ENCODE assay signal across 14 cellular contexts in the genomic region with DNA sequence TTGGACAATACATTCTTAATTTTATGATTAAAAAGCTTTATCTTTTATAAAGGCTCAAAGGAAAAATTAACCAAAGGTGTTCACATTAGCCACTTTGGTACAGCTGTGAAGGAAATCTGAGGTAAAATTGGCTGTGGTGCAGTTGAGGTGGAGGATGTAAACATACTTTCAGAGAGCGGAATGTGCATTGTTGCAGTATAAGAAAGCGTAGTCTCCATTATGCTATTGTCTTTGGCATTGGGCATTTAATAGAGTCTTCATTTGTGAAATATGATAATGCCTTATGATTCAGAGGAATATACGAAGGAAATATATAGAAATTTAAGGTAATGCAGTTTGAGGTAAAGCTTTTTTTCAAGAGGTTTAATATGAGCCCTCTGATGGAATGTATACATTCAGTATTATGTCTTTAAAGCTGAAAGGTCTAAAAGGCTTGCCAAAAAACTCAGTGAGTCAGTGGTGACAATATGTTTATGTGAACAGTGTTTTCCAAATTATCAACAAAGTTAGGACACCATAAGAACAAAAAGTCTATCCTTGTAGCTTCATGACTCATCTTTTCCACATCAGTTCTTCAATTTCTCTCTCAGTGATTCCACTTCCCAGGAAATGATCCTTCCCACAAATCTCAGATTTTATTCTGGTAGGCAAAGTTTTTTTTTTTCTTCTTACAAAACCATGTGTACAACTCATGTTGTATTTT. TPM values are rescaled to one million over a fixed set of nuclear protein-coding genes. Genes with fewer than 3 reads are reported as not detected.
A peak's percentile ranks its signal among the peaks of the same experiment; 100 is the strongest.
DNase-seq lines count a peak whose midpoint lies in the region; ATAC-seq, FAIRE-seq and TF ChIP-seq lines count a peak whose summit lies in the region.
"Had no signal": no experiment of that assay in that cellular context is flagged by ENCODE, and none has a peak within 500 bp of the region (broad histone marks: within the 10 kb centered on the region; RNA-seq: fewer than 3 reads in every experiment).

No MANE protein-coding gene starts in this region.

- FAIRE-seq in HTR-8/SVneo (lab: Jason Lieb, UNC) = no peak

- H3K27ac ChIP-seq in ACC112 (ENCODE audit: low read depth, low read length) (peak overlapping the region; percentile 96), right cardiac atrium (ENCODE audit: low read length) (no peak overlapping the region)
- H3K27ac ChIP-seq: upper lobe of right lung had no signal

- TF ChIP-seq CTCF in mucosa of descending colon (IDR thresholded peaks at IDR 0.05) = no peak

- DNase-seq in HTR-8/SVneo (ENCODE audit: insufficient read length, low spot score) (peak; percentile 32), dedifferentiated amniotic fluid mesenchymal stem cell (ENCODE audit: extremely low spot score) (peak; percentile 88), mucosa of descending colon (no peak), right cardiac atrium (no peak), NCI-H524 treated with DMSO at 0.1 percent for 48 hours (lab: John Stamatoyannopoulos, UW) (no peak), SHP77 (lab: John Stamatoyannopoulos, UW) (no peak)
- no peak for DNase-seq in activated CD4-positive, alpha-beta T cell treated with anti-CD3 and anti-CD28 coated beads for 48 hours
- DNase-seq: activated CD4-positive, alpha-beta T cell treated with anti-CD3 and anti-CD28 coated beads, Interleukin-2, amount 10 ng/mL, durations not matched to agents 7 days and 5 days; activated naive CD8-positive, alpha-beta T cell treated with anti-CD3 and anti-CD28 coated beads, Interleukin-2, amount 10 ng/mL, durations not matched to agents 7 days and 5 days; NCI-H1694; stimulated activated CD4-positive, alpha-beta T cell treated with anti-CD3 and anti-CD28 coated beads, Interleukin-4, amount 100 ng/mL, for 24 hours; upper lobe of right lung had no signal

- H3K36me3 ChIP-seq in ACC112 (ENCODE audit: insufficient read depth, low read length) = peaks cover 32% of the 10 kb centered on the region
- no peaks in the 10 kb centered on the region for H3K36me3 ChIP-seq in mucosa of descending colon (ENCODE audit: low read depth)

- ATAC-seq in mucosa of descending colon (peak; percentile 24), right cardiac atrium (no peak)
- ATAC-seq: upper lobe of right lung had no signal

- WGBS in right cardiac atrium = 94% methylated on average over 3 of the region's 3 CpGs

- H3K4me1 ChIP-seq in ACC112 (ENCODE audit: control insufficient read depth, insufficient read depth, low read length, unreplicated experiment) = peaks cover 35% of the 10 kb centered on the region
- no peaks in the 10 kb centered on the region for H3K4me1 ChIP-seq in mucosa of descending colon (ENCODE audit: low read depth)
- H3K4me1 ChIP-seq in right cardiac atrium (ENCODE audit: control insufficient read depth, insufficient read depth, low read length) = no peaks in the 10 kb centered on the region
- H3K4me1 ChIP-seq: upper lobe of right lung had no signal

- H2AFZ ChIP-seq in ACC112 (ENCODE audit: low read length, unreplicated experiment) = no peak overlapping the region

- intact Hi-C loops in mucosa of descending colon (cut with DNase I, micrococcal nuclease) = no loop called here
- intact Hi-C loops in right cardiac atrium (cut with DNase I) = no loop called here

- no peaks in the 10 kb centered on the region for H3K79me2 ChIP-seq in ACC112 (ENCODE audit: control insufficient read depth, insufficient read depth, low read length, unreplicated experiment)

- H3K9me3 ChIP-seq in mucosa of descending colon (no peaks in the 10 kb centered on the region), right cardiac atrium (ENCODE audit: control insufficient read depth, low read length) (no peaks in the 10 kb centered on the region)
- H3K9me3 ChIP-seq: upper lobe of right lung had no signal

- H3K27me3 ChIP-seq in ACC112 (ENCODE audit: insufficient read depth, low read length) = no peaks in the 10 kb centered on the region
- no peaks in the 10 kb centered on the region for H3K27me3 ChIP-seq in right cardiac atrium (ENCODE audit: control insufficient read depth, insufficient read depth)
- H3K27me3 ChIP-seq: upper lobe of right lung had no signal

- H3K4me3 ChIP-seq in ACC112 (ENCODE audit: low read depth, low read length) = no peak overlapping the region
- no peak overlapping the region for H3K4me3 ChIP-seq in mucosa of descending colon
- no peak overlapping the region for H3K4me3 ChIP-seq in right cardiac atrium (ENCODE audit: low read length)
- H3K4me3 ChIP-seq: upper lobe of right lung had no signal

RNA-seq across cellular contexts. Expression of a gene that starts 26.9 kb away (rescaled TPM):
- total RNA-seq in mucosa of descending colon (100 to 1,000 TPM in 1 of 3 donors, 10 to 100 TPM in 2; 13.3 to 203 (median 28.0) TPM), right cardiac atrium (10 to 100 TPM; 57.7 to 82.1 (median 67.4) TPM)
- 12.8 TPM for polyA plus RNA-seq in right cardiac atrium
- polyA plus RNA-seq: CD14-positive monocyte had no signal

RNA-seq across cellular contexts. Expression of a gene that starts 43.9 kb away (rescaled TPM):
- total RNA-seq in mucosa of descending colon = 100 to 1,000 TPM in 2 of 3 donors, 10 to 100 TPM in 1; 91.4 to 123 (median 116) TPM
- total RNA-seq in right cardiac atrium = 10 to 100 TPM; 23.9 to 51.4 (median 30.1) TPM
- 32.7 TPM for polyA plus RNA-seq in right cardiac atrium

Comparison
In these comparisons a context has a peak if more than half of its experiments do, and no peak if none do; other contexts are left out.
1. DNase-seq: peak in HTR-8/SVneo (single experiment) and dedifferentiated amniotic fluid mesenchymal stem cell (single experiment); none in mucosa of descending colon (0 of 3), right cardiac atrium (0 of 3), NCI-H524 treated with DMSO at 0.1 percent for 48 hours (single experiment), activated CD4-positive, alpha-beta T cell treated with anti-CD3 and anti-CD28 coated beads for 48 hours (single experiment) and SHP77 (0 of 2).